11 cellular contexts compared by ENCODE assay signal in the genomic region with DNA sequence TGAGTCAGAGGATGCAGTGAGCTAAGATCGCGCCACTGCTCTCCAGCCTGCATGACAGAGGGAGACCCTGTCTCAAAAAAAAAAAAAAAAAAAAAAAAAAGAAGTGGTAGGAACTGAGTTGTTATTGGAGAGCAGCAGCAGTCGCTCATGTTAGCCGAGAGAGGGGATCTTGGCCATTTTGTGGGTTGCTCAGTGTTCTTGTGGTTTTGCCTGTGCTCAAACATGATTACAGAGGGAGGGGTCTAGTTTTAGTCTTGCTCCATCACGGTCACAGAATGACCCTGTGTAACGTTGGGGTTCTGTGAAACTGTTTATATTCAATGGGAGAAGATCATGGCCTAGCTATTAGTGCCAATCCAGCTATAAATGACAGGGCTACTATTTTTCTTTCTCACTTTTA. TPM values are rescaled to one million over a fixed set of nuclear protein-coding genes. Genes with fewer than 3 reads are reported as not detected.
A peak's percentile ranks its signal among the peaks of the same experiment; 100 is the strongest.
DNase-seq lines count a peak whose midpoint lies in the region; ATAC-seq and TF ChIP-seq lines count a peak whose summit lies in the region.
"Had no signal": no experiment of that assay in that cellular context is flagged by ENCODE, and none has a peak within 500 bp of the region (broad histone marks: within the 10 kb centered on the region; RNA-seq: fewer than 3 reads in every experiment).

No MANE protein-coding gene starts in this region.

- no peak for TF ChIP-seq CTCF in SK-N-SH (IDR thresholded peaks at IDR 0.05)
- no peak for TF ChIP-seq CTCF in activated CD8-positive, alpha-beta T cell treated with anti-CD3 and anti-CD28 coated beads for 36 hours (IDR thresholded peaks at IDR 0.05)

- TF ChIP-seq RAD21 in SK-N-SH (IDR thresholded peaks at IDR 0.05; ENCODE audit: low read length): no peak

- peaks cover 43% of the 10 kb centered on the region for H3K79me2 ChIP-seq in SK-N-SH (ENCODE audit: insufficient read depth)

- peak overlapping the region; percentile 91 for H3K4me3 Mint-ChIP-seq in activated CD8-positive, alpha-beta T cell treated with anti-CD3 and anti-CD28 coated beads for 36 hours
- H3K4me3 Mint-ChIP-seq in naive thymus-derived CD8-positive, alpha-beta T cell: peak overlapping the region in 8 of 10 donors; percentile 29 to 99 (median 96)

- H3K9ac ChIP-seq in SK-N-SH (no peak overlapping the region), HUES48 (ENCODE audit: low read depth, low read length) (no peak overlapping the region)

- H3F3A ChIP-seq in SK-N-SH (replicated peaks; ENCODE audit: insufficient read depth): peaks cover 44% of the 10 kb centered on the region

- H3K9me3 Mint-ChIP-seq in activated CD8-positive, alpha-beta T cell treated with anti-CD3 and anti-CD28 coated beads for 36 hours: no peaks in the 10 kb centered on the region
- no peaks in the 10 kb centered on the region for H3K9me3 Mint-ChIP-seq in naive thymus-derived CD8-positive, alpha-beta T cell

- no peaks in the 10 kb centered on the region for H3K9me2 ChIP-seq in SK-N-SH

- H3K4me3 ChIP-seq in SK-N-SH (ENCODE audit: low read depth in 2 of 2, low read length in 1 of 2) (peak overlapping the region in 1 of 2 experiments; percentile 80; a peak in 1 of 4 replicates), HUES48 (ENCODE audit: low read depth, low read length) (peak overlapping the region; percentile 86; the same call in 1 of the 2 replicates)

- H3K27me3 Mint-ChIP-seq in activated CD8-positive, alpha-beta T cell treated with anti-CD3 and anti-CD28 coated beads for 36 hours: peaks cover 1% of the 10 kb centered on the region
- H3K27me3 Mint-ChIP-seq in naive thymus-derived CD8-positive, alpha-beta T cell: peaks cover 0 to 3% (median 0%) of the 10 kb centered on the region in 5 donors

- peaks cover 46% of the 10 kb centered on the region for H3K36me3 Mint-ChIP-seq in activated CD8-positive, alpha-beta T cell treated with anti-CD3 and anti-CD28 coated beads for 36 hours (ENCODE audit: low read depth)
- peaks cover 0 to 25% (median 10%) of the 10 kb centered on the region in 3 donors for H3K36me3 Mint-ChIP-seq in naive thymus-derived CD8-positive, alpha-beta T cell

- H3K4me1 Mint-ChIP-seq in activated CD8-positive, alpha-beta T cell treated with anti-CD3 and anti-CD28 coated beads for 36 hours (ENCODE audit: low read depth): peaks cover 38% of the 10 kb centered on the region
- peaks cover 22 to 57% (median 47%) of the 10 kb centered on the region in 4 donors for H3K4me1 Mint-ChIP-seq in naive thymus-derived CD8-positive, alpha-beta T cell

- H3K9me3 ChIP-seq in SK-N-SH (no peaks in the 10 kb centered on the region), HUES48 (ENCODE audit: control insufficient read depth, insufficient read depth, low read length) (no peaks in the 10 kb centered on the region)
- H3K9me3 ChIP-seq: thoracic aorta had no signal

- no peak overlapping the region for H3K27ac Mint-ChIP-seq in activated CD8-positive, alpha-beta T cell treated with anti-CD3 and anti-CD28 coated beads for 36 hours
- H3K27ac Mint-ChIP-seq in naive thymus-derived CD8-positive, alpha-beta T cell: peak overlapping the region in 4 of 10 donors; percentile 61 to 100 (median 84)

- TF ChIP-seq EP300 in SK-N-SH (IDR thresholded peaks at IDR 0.05; ENCODE audit: borderline replicate concordance in 1 of 2, low read depth in 1 of 2, low read length in 1 of 2): no peak

- H3K27me3 ChIP-seq in SK-N-SH (ENCODE audit: insufficient read depth) (no peaks in the 10 kb centered on the region), HUES48 (ENCODE audit: control insufficient read depth, insufficient read depth, low read length) (no peaks in the 10 kb centered on the region)

- H3K36me3 ChIP-seq in SK-N-SH (replicated peaks in 1 of 2; ENCODE audit: control insufficient read depth in 1 of 2, insufficient read depth in 2 of 2, low read length in 1 of 2) (peaks cover 16 to 26% of the 10 kb centered on the region in 2 experiments), HUES48 (ENCODE audit: control insufficient read depth, insufficient read depth, low read length) (peaks cover 36% of the 10 kb centered on the region)

- 93% methylated on average over 6 of the region's 6 CpGs for WGBS in SK-N-SH (ENCODE audit: low lambda C conversion rate)

- CTCF ChIA-PET in SK-N-SH (lab: Yijun Ruan, JAX): interaction anchor here (0.6 to 1.8 kb wide), 9 partner anchors 14 to 216 kb away, joined by 3 to 8 read pairs (median 3); partner anchors contain the start of genes HYOU1 and VPS11
- CTCF ChIA-PET in activated CD8-positive, alpha-beta T cell treated with anti-CD3 and anti-CD28 coated beads for 36 hours (lab: Charles Lee): interaction anchor here (0.6 to 2.0 kb wide), 3 partner anchors 9 to 21 kb away, joined by 3 to 7 read pairs (median 6); partner anchors contain the start of gene HINFP

- no peak overlapping the region for H2AFZ ChIP-seq in SK-N-SH (ENCODE audit: low read depth)

- POLR2A ChIA-PET in SK-N-SH (lab: Yijun Ruan, JAX): interaction anchor here (1.1 kb wide), 1 partner anchor 9 kb away, joined by 3 read pairs; no protein-coding TSS in a partner anchor
- POLR2A ChIA-PET in activated CD8-positive, alpha-beta T cell treated with anti-CD3 and anti-CD28 coated beads for 36 hours (lab: Charles Lee): interaction anchor here (0.7 to 1.2 kb wide), 2 partner anchors 8 to 16 kb away, joined by 3 read pairs; no protein-coding TSS in a partner anchor
- POLR2A ChIA-PET in naive thymus-derived CD8-positive, alpha-beta T cell (lab: Charles Lee): interaction anchor here (0.7 to 7.1 kb wide), 6 partner anchors 7 to 881 kb away, joined by 3 to 79 read pairs (median 6); partner anchors contain the start of genes C2CD2L, RPS25, TRAPPC4 and VPS11

- H3K4me2 ChIP-seq in SK-N-SH: peak overlapping the region; percentile 98; the same call in 1 of the 2 replicates

- intact Hi-C loops in activated CD8-positive, alpha-beta T cell treated with anti-CD3 and anti-CD28 coated beads for 36 hours (cut with micrococcal nuclease): no loop called here
- intact Hi-C loops in posterior cingulate gyrus (cut with DNase I): no loop called here

- H3K27ac ChIP-seq in SK-N-SH (ENCODE audit: low read depth in 2 of 2, low read length in 1 of 2) (no peak overlapping the region), HUES48 (ENCODE audit: low read depth, low read length) (no peak overlapping the region)
- H3K27ac ChIP-seq: thoracic aorta had no signal

- H3K4me1 ChIP-seq in SK-N-SH (ENCODE audit: control insufficient read depth in 1 of 2, insufficient read depth in 2 of 2, low read depth in 1 of 2, low read length in 1 of 2) (peaks cover 13 to 18% of the 10 kb centered on the region in 2 experiments; a peak in 3 of 4 replicates), HUES48 (ENCODE audit: control insufficient read depth, insufficient read depth, low read length) (peaks cover 13% of the 10 kb centered on the region)

- no peak for ATAC-seq in SK-N-SH treated with all-trans-retinoic acid at 6 μM for 48 hours
- no peak for ATAC-seq in activated CD8-positive, alpha-beta T cell treated with anti-CD3 and anti-CD28 coated beads for 36 hours
- ATAC-seq in naive thymus-derived CD8-positive, alpha-beta T cell: no peak

- DNase-seq in SK-N-SH: no peak
- no peak for DNase-seq in activated CD8-positive, alpha-beta T cell treated with anti-CD3 and anti-CD28 coated beads for 36 hours
- DNase-seq in naive thymus-derived CD8-positive, alpha-beta T cell: no peak
- no peak for DNase-seq in NCI-H2107 (lab: John Stamatoyannopoulos, UW)
- no peak for DNase-seq in germinal center (ENCODE audit: low spot score)
- no peak for DNase-seq in posterior cingulate gyrus
- DNase-seq: GOT3, T-helper 9 cell had no signal

- no peaks in the 10 kb centered on the region for H4K20me1 ChIP-seq in SK-N-SH (ENCODE audit: insufficient read depth)

TF ChIP-seq in SK-N-SH, 30 proteins besides CTCF, POLR2A, EP300 and RAD21 (continues in another document):
- TF ChIP-seq RFX5 (IDR thresholded peaks at IDR 0.05; ENCODE audit: low read length) (no peak), RCOR1 (IDR thresholded peaks at IDR 0.05; ENCODE audit: low read length) (no peak)

TF ChIP-seq in SK-N-SH treated with all-trans-retinoic acid at 6 μM for 48 hours, 23 proteins besides CTCF, POLR2A, EP300 and RAD21:
- no peak for TF ChIP-seq TOX (CRISPR knock-in tag; IDR thresholded peaks at IDR 0.05; ENCODE audit: borderline replicate concordance)

RNA-seq across cellular contexts. Expression of gene DPAGT1, which starts 1.9 kb away (rescaled TPM):
- 99.5 and 128 TPM in 2 replicates for polyA plus RNA-seq in SK-N-SH (2012; rRNA removed)
- 68.0 and 70.3 TPM in 2 replicates for polyA plus RNA-seq in SK-N-SH (2012; cell fraction: cytosol; rRNA removed)
- 182 and 268 TPM in 2 replicates for polyA plus RNA-seq in SK-N-SH (2012; cell fraction: nucleus; rRNA removed)
- 10 to 100 TPM; 51.1 to 52.2 TPM for total RNA-seq in activated CD8-positive, alpha-beta T cell treated with anti-CD3 and anti-CD28 coated beads for 36 hours
- total RNA-seq in naive thymus-derived CD8-positive, alpha-beta T cell: 10 to 100 TPM; 29.0 to 37.5 TPM
- polyA plus RNA-seq in naive thymus-derived CD8-positive, alpha-beta T cell: 10 to 100 TPM; 28.7 to 30.8 (median 29.0) TPM

RNA-seq across cellular contexts. Expression of gene C2CD2L, which starts 7.4 kb away (rescaled TPM):
- polyA plus RNA-seq in SK-N-SH (2012; rRNA removed): 7.6 and 8.6 TPM in 2 replicates
- 3.5 and 5.3 TPM in 2 replicates for polyA plus RNA-seq in SK-N-SH (2012; cell fraction: cytosol; rRNA removed)
- polyA plus RNA-seq in SK-N-SH (2012; cell fraction: nucleus; rRNA removed): 27.1 and 27.9 TPM in 2 replicates
- 10 to 100 TPM; 14.2 to 17.7 TPM for total RNA-seq in activated CD8-positive, alpha-beta T cell treated with anti-CD3 and anti-CD28 coated beads for 36 hours
- total RNA-seq in naive thymus-derived CD8-positive, alpha-beta T cell: 10 to 100 TPM; 27.0 to 27.8 TPM
- 1 to 10 TPM; 3.4 to 10.0 (median 4.0) TPM for polyA plus RNA-seq in naive thymus-derived CD8-positive, alpha-beta T cell

RNA-seq across cellular contexts. Expression of gene HMBS, which starts 15.0 kb away (rescaled TPM):
- polyA plus RNA-seq in SK-N-SH (2012; rRNA removed): 69.4 and 77.4 TPM in 2 replicates
- 38.8 and 60.3 TPM in 2 replicates for polyA plus RNA-seq in SK-N-SH (2012; cell fraction: cytosol; rRNA removed)
- 116 and 126 TPM in 2 replicates for polyA plus RNA-seq in SK-N-SH (2012; cell fraction: nucleus; rRNA removed)
- total RNA-seq in activated CD8-positive, alpha-beta T cell treated with anti-CD3 and anti-CD28 coated beads for 36 hours: 10 to 100 TPM; 33.6 to 36.1 TPM
- 1 to 10 TPM; 6.9 to 8.0 TPM for total RNA-seq in naive thymus-derived CD8-positive, alpha-beta T cell
- 10 to 100 TPM; 20.0 to 32.7 (median 24.3) TPM for polyA plus RNA-seq in naive thymus-derived CD8-positive, alpha-beta T cell

RNA-seq across cellular contexts. Expression of gene HINFP, which starts 21.7 kb away (rescaled TPM):
- 21.8 and 36.1 TPM in 2 replicates for polyA plus RNA-seq in SK-N-SH (2012; rRNA removed)
- polyA plus RNA-seq in SK-N-SH (2012; cell fraction: cytosol; rRNA removed): 10.6 and 14.6 TPM in 2 replicates
- 113 and 143 TPM in 2 replicates for polyA plus RNA-seq in SK-N-SH (2012; cell fraction: nucleus; rRNA removed)
- total RNA-seq in activated CD8-positive, alpha-beta T cell treated with anti-CD3 and anti-CD28 coated beads for 36 hours: 10 to 100 TPM; 23.9 to 26.5 TPM
- total RNA-seq in naive thymus-derived CD8-positive, alpha-beta T cell: 10 to 100 TPM; 66.0 to 68.6 TPM
- polyA plus RNA-seq in naive thymus-derived CD8-positive, alpha-beta T cell: 10 to 100 TPM in 1 of 3 donors, 1 to 10 TPM in 2; 7.3 to 24.9 (median 7.5) TPM

RNA-seq across cellular contexts. Expression of gene VPS11, which starts 32.1 kb away (rescaled TPM):
- 13.8 and 14.8 TPM in 2 replicates for polyA plus RNA-seq in SK-N-SH (2012; rRNA removed)
- polyA plus RNA-seq in SK-N-SH (2012; cell fraction: cytosol; rRNA removed): 8.9 and 11.4 TPM in 2 replicates
- polyA plus RNA-seq in SK-N-SH (2012; cell fraction: nucleus; rRNA removed): 39.6 and 51.2 TPM in 2 replicates
- total RNA-seq in activated CD8-positive, alpha-beta T cell treated with anti-CD3 and anti-CD28 coated beads for 36 hours: 10 to 100 TPM; 17.1 to 17.2 TPM
- 10 to 100 TPM; 63.3 to 68.0 TPM for total RNA-seq in naive thymus-derived CD8-positive, alpha-beta T cell
- polyA plus RNA-seq in naive thymus-derived CD8-positive, alpha-beta T cell: 10 to 100 TPM; 43.2 to 58.4 (median 44.8) TPM
